24 cellular contexts compared by ENCODE assay signal in the genomic region with DNA sequence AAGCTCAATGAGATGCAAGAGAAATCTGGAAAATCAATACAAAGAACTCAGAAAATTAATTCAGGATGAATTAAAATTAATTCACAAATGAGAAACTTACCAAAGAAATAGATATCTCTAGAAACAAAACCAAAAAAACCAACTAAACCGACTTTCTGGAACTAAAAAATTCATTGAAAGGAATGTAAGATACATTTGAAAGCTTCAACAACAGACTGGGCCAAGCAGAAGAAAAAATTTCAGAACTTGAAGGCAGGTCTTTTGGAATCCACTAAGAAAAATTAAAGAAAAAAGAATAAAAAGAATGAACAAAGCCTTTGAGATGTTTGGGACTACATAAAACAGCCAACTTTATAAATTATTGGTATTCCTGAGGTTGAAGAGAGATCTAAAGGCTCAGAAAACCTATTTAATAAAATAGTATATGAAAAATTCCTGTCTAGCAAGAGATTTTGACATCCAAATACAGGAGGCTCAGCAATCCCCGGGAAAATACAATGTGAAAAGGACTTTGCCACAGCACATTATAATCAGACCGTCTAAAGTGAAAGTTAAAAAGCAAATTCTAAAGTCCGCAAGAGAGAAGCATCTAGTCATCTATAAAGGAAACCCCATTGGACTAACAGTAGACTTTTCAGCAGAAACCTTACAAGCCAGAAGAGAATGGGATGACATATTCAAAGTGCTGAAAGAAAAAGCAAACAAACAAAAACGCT. TPM values are rescaled to one million over a fixed set of nuclear protein-coding genes. Genes with fewer than 3 reads are reported as not detected.
"Had no signal": no experiment of that assay in that cellular context is flagged by ENCODE, and none has a peak within 500 bp of the region (broad histone marks: within the 10 kb centered on the region; RNA-seq: fewer than 3 reads in every experiment).

No MANE protein-coding gene starts in this region.

- H3K4me1 ChIP-seq: esophagus muscularis mucosa, foreskin keratinocyte, gastrocnemius medialis, heart right ventricle, left ventricle myocardium inferior, lower lobe of right lung had no signal

- H3K27ac Mint-ChIP-seq: mesothelial cell of epicardium had no signal

- H3K36me3 ChIP-seq: esophagus muscularis mucosa, gastrocnemius medialis, heart right ventricle, left ventricle myocardium inferior, lower lobe of right lung had no signal

- DNase-seq: dermis blood vessel endothelial cell; dorsolateral prefrontal cortex; effector CD4-positive, alpha-beta T cell; effector memory CD4-positive, alpha-beta T cell; gastrocnemius medialis; glutamatergic neuron; heart right ventricle; hippocampal formation; left cardiac atrium; left ventricle myocardium inferior; lower lobe of right lung; mesenchymal stem cell; mucosa of descending colon; naive B cell; naive thymus-derived CD8-positive, alpha-beta T cell had no signal

- H3K4me3 Mint-ChIP-seq: mesothelial cell of epicardium; naive B cell; naive thymus-derived CD8-positive, alpha-beta T cell had no signal

- FAIRE-seq: colon, endothelial cell of umbilical vein, islet of Langerhans, keratinocyte had no signal

- H3K4me1 Mint-ChIP-seq: mesothelial cell of epicardium; naive thymus-derived CD8-positive, alpha-beta T cell had no signal

- H3K27ac ChIP-seq: coronary artery, dorsolateral prefrontal cortex, esophagus muscularis mucosa, foreskin keratinocyte, gastrocnemius medialis, heart right ventricle, left ventricle myocardium inferior, lower lobe of right lung had no signal

- H3K27me3 ChIP-seq: dorsolateral prefrontal cortex, esophagus muscularis mucosa, gastrocnemius medialis had no signal

- ATAC-seq: foreskin keratinocyte; gastrocnemius medialis; heart right ventricle; left cardiac atrium; lower lobe of right lung; mucosa of descending colon; naive thymus-derived CD8-positive, alpha-beta T cell had no signal

- H3K4me3 ChIP-seq: coronary artery, dorsolateral prefrontal cortex, esophagus muscularis mucosa, gastrocnemius medialis, heart right ventricle, left ventricle myocardium inferior, lower lobe of right lung, mucosa of descending colon had no signal

RNA-seq across cellular contexts. Expression of a gene that starts 44.2 kb away (rescaled TPM):
- total RNA-seq: foreskin keratinocyte, glomerular endothelial cell had no signal
- polyA plus RNA-seq: naive thymus-derived CD8-positive, alpha-beta T cell had no signal
